In genomic region chr18:79704631-79705030, GRCh38 we compare ENCODE assay signal across 37 cellular contexts.
"Had no signal": no experiment of that assay in that cellular context is flagged by ENCODE, and none has a peak within 500 bp of the region (broad histone marks: within the 10 kb centered on the region; RNA-seq: fewer than 3 reads in every experiment).

No MANE protein-coding gene starts in this region.

- H3K27me3 Mint-ChIP-seq: activated naive CD4-positive, alpha-beta T cell treated with anti-CD3 and anti-CD28 coated beads, Interleukin-2, amount 10 ng/mL, durations not matched to agents 7 days and 5 days; activated naive CD4-positive, alpha-beta T cell treated with anti-CD3 and anti-CD28 coated beads, Interleukin-2, amount 50 U/mL, for 24 hours; activated naive CD8-positive, alpha-beta T cell; activated naive CD8-positive, alpha-beta T cell treated with anti-CD3 and anti-CD28 coated beads for 36 hours; activated naive CD8-positive, alpha-beta T cell treated with anti-CD3 and anti-CD28 coated beads, Interleukin-2, amount 10 ng/mL, durations not matched to agents 7 days and 5 days; activated naive CD8-positive, alpha-beta T cell treated with anti-CD3 and anti-CD28 coated beads, Interleukin-2, amount 50 U/mL, for 24 hours; activated T-cell treated with anti-CD3 and anti-CD28 coated beads, Interleukin-2, amount 50 U/mL, for 24 hours; activated T-helper 17 cell treated with anti-CD3 and anti-CD28 coated beads, Interleukin-2, amount 50 U/mL, for 72 hours; brain; central memory CD8-positive, alpha-beta T cell had no signal

- H3K27me3 ChIP-seq: adrenal gland, ascending aorta, body of pancreas, brain microvascular endothelial cell, breast epithelium, cardiac muscle cell had no signal

- H3K4me3 Mint-ChIP-seq: activated naive CD4-positive, alpha-beta T cell treated with anti-CD3 and anti-CD28 coated beads for 36 hours; activated naive CD4-positive, alpha-beta T cell treated with anti-CD3 and anti-CD28 coated beads, Interleukin-2, amount 10 ng/mL, durations not matched to agents 7 days and 5 days; activated naive CD4-positive, alpha-beta T cell treated with anti-CD3 and anti-CD28 coated beads, Interleukin-2, amount 50 U/mL, for 24 hours; activated naive CD8-positive, alpha-beta T cell; activated naive CD8-positive, alpha-beta T cell treated with anti-CD3 and anti-CD28 coated beads for 36 hours; activated naive CD8-positive, alpha-beta T cell treated with anti-CD3 and anti-CD28 coated beads, Interleukin-2, amount 10 ng/mL, durations not matched to agents 7 days and 5 days; activated naive CD8-positive, alpha-beta T cell treated with anti-CD3 and anti-CD28 coated beads, Interleukin-2, amount 50 U/mL, for 24 hours; activated T-cell treated with anti-CD3 and anti-CD28 coated beads, Interleukin-2, amount 50 U/mL, for 24 hours; activated T-cell treated with anti-CD3 and anti-CD28 coated beads, Interleukin-2, amount 50 U/mL, for 4 hours; activated T-cell treated with anti-CD3 and anti-CD28 coated beads, Interleukin-2, amount 50 U/mL, for 72 hours; activated T-helper 1 cell treated with anti-CD3 and anti-CD28 coated beads, Interleukin-12 subunit alpha, Interleukin-12 subunit beta, Interleukin-2, Interleukin-4 antibody, amounts not matched to agents 30 ng/mL and 10 ng/mL and 1 ng/mL, durations not matched to agents 14 hours and 24 hours and 36 hours; activated T-helper 17 cell treated with anti-CD3 and anti-CD28 coated beads, Interleukin-2, amount 50 U/mL, for 72 hours; brain; central memory CD8-positive, alpha-beta T cell had no signal

- H3K9me3 Mint-ChIP-seq: activated naive CD4-positive, alpha-beta T cell treated with anti-CD3 and anti-CD28 coated beads for 36 hours; activated naive CD4-positive, alpha-beta T cell treated with anti-CD3 and anti-CD28 coated beads, Interleukin-2, amount 10 ng/mL, durations not matched to agents 7 days and 5 days; activated naive CD4-positive, alpha-beta T cell treated with anti-CD3 and anti-CD28 coated beads, Interleukin-2, amount 50 U/mL, for 24 hours; activated naive CD4-positive, alpha-beta T cell treated with anti-CD3 and anti-CD28 coated beads, Interleukin-2, amount 50 U/mL, for 72 hours; activated naive CD8-positive, alpha-beta T cell treated with anti-CD3 and anti-CD28 coated beads for 36 hours; activated naive CD8-positive, alpha-beta T cell treated with anti-CD3 and anti-CD28 coated beads, Interleukin-2, amount 10 ng/mL, durations not matched to agents 7 days and 5 days; activated naive CD8-positive, alpha-beta T cell treated with anti-CD3 and anti-CD28 coated beads, Interleukin-2, amount 50 U/mL, for 24 hours; activated T-cell treated with anti-CD3 and anti-CD28 coated beads, Interleukin-2, amount 50 U/mL, for 24 hours; activated T-cell treated with anti-CD3 and anti-CD28 coated beads, Interleukin-2, amount 50 U/mL, for 4 hours; activated T-cell treated with anti-CD3 and anti-CD28 coated beads, Interleukin-2, amount 50 U/mL, for 72 hours; activated T-helper 1 cell treated with anti-CD3 and anti-CD28 coated beads, Interleukin-12 subunit alpha, Interleukin-12 subunit beta, Interleukin-2, Interleukin-4 antibody, amounts not matched to agents 30 ng/mL and 10 ng/mL and 1 ng/mL, durations not matched to agents 14 hours and 24 hours and 36 hours; activated T-helper 17 cell treated with anti-CD3 and anti-CD28 coated beads, Interleukin-2, amount 50 U/mL, for 72 hours; activated T-helper 2 cell treated with anti-CD3 and anti-CD28 coated beads, Interferon-gamma antibody, Interleukin-2, Interleukin-4, amounts not matched to agents 10 μg/mL and 5 μg/mL and 100 μg/mL, durations not matched to agents 14 hours and 24 hours and 36 hours; central memory CD8-positive, alpha-beta T cell had no signal

- H3K27ac ChIP-seq: adrenal gland, ascending aorta, body of pancreas, brain microvascular endothelial cell, breast epithelium, cardiac muscle cell had no signal

- DNase-seq: activated effector memory CD4-positive, alpha-beta T cell treated with anti-CD3 and anti-CD28 coated beads, Interleukin-2, amount 50 U/mL, for 16 hours; activated effector memory CD4-positive, alpha-beta T cell treated with Interleukin-2 at 50 U/mL for 16 hours; activated gamma-delta T cell; activated gamma-delta T cell treated with Interleukin-2 at 50 U/mL for 16 hours; activated naive CD4-positive, alpha-beta T cell; activated naive CD4-positive, alpha-beta T cell treated with anti-CD3 and anti-CD28 coated beads for 36 hours; activated naive CD4-positive, alpha-beta T cell treated with anti-CD3 and anti-CD28 coated beads, Interleukin-2, amount 10 ng/mL, durations not matched to agents 7 days and 5 days; activated naive CD4-positive, alpha-beta T cell treated with anti-CD3 and anti-CD28 coated beads, Interleukin-2, amount 50 U/mL, for 16 hours; activated naive CD4-positive, alpha-beta T cell treated with Interleukin-2 at 50 U/mL for 16 hours; activated naive CD8-positive, alpha-beta T cell treated with anti-CD3 and anti-CD28 coated beads for 36 hours; activated naive CD8-positive, alpha-beta T cell treated with anti-CD3 and anti-CD28 coated beads, Interleukin-2, amount 10 ng/mL, durations not matched to agents 7 days and 5 days; activated naive CD8-positive, alpha-beta T cell treated with anti-CD3 and anti-CD28 coated beads, Interleukin-2, amount 50 U/mL, for 24 hours; activated T-cell treated with anti-CD3 and anti-CD28 coated beads, Interleukin-2, amount 50 U/mL, for 1 hour; activated T-cell treated with anti-CD3 and anti-CD28 coated beads, Interleukin-2, amount 50 U/mL, for 24 hours; activated T-cell treated with anti-CD3 and anti-CD28 coated beads, Interleukin-2, amount 50 U/mL, for 4 hours; activated T-cell treated with anti-CD3 and anti-CD28 coated beads, Interleukin-2, amount 50 U/mL, for 48 hours; activated T-cell treated with anti-CD3 and anti-CD28 coated beads, Interleukin-2, amount 50 U/mL, for 72 hours; adrenal gland; amniotic stem cell; amygdala; anterior cingulate cortex; aorta; body of pancreas; brain microvascular endothelial cell; central memory CD4-positive, alpha-beta T cell; cerebellar nuclear complex had no signal

- H3K27ac Mint-ChIP-seq: activated naive CD4-positive, alpha-beta T cell treated with anti-CD3 and anti-CD28 coated beads for 36 hours; activated naive CD4-positive, alpha-beta T cell treated with anti-CD3 and anti-CD28 coated beads, Interleukin-2, amount 10 ng/mL, durations not matched to agents 7 days and 5 days; activated naive CD4-positive, alpha-beta T cell treated with anti-CD3 and anti-CD28 coated beads, Interleukin-2, amount 50 U/mL, for 24 hours; activated naive CD8-positive, alpha-beta T cell; activated naive CD8-positive, alpha-beta T cell treated with anti-CD3 and anti-CD28 coated beads for 36 hours; activated naive CD8-positive, alpha-beta T cell treated with anti-CD3 and anti-CD28 coated beads, Interleukin-2, amount 10 ng/mL, durations not matched to agents 7 days and 5 days; activated naive CD8-positive, alpha-beta T cell treated with anti-CD3 and anti-CD28 coated beads, Interleukin-2, amount 50 U/mL, for 24 hours; activated T-cell treated with anti-CD3 and anti-CD28 coated beads, Interleukin-2, amount 50 U/mL, for 24 hours; activated T-cell treated with anti-CD3 and anti-CD28 coated beads, Interleukin-2, amount 50 U/mL, for 72 hours; activated T-helper 1 cell treated with anti-CD3 and anti-CD28 coated beads, Interleukin-12 subunit alpha, Interleukin-12 subunit beta, Interleukin-2, Interleukin-4 antibody, amounts not matched to agents 30 ng/mL and 10 ng/mL and 1 ng/mL, durations not matched to agents 14 hours and 24 hours and 36 hours; activated T-helper 17 cell treated with anti-CD3 and anti-CD28 coated beads, Interleukin-2, amount 50 U/mL, for 72 hours; activated T-helper 2 cell treated with anti-CD3 and anti-CD28 coated beads, Interferon-gamma antibody, Interleukin-2, Interleukin-4, amounts not matched to agents 10 μg/mL and 5 μg/mL and 100 μg/mL, durations not matched to agents 14 hours and 24 hours and 36 hours; brain had no signal

- H3K9me3 ChIP-seq: adrenal gland, body of pancreas, breast epithelium had no signal

- H3K4me1 ChIP-seq: adrenal gland, ascending aorta, body of pancreas, breast epithelium had no signal

- H3K4me1 Mint-ChIP-seq: activated naive CD4-positive, alpha-beta T cell treated with anti-CD3 and anti-CD28 coated beads, Interleukin-2, amount 10 ng/mL, durations not matched to agents 7 days and 5 days; activated naive CD8-positive, alpha-beta T cell treated with anti-CD3 and anti-CD28 coated beads for 36 hours; brain had no signal

- H3K4me3 ChIP-seq: adrenal gland, ascending aorta, body of pancreas, breast epithelium, cardiac muscle cell had no signal

- ATAC-seq: activated naive CD8-positive, alpha-beta T cell treated with anti-CD3 and anti-CD28 coated beads, Interleukin-2, amount 50 U/mL, for 24 hours; activated T-cell treated with anti-CD3 and anti-CD28 coated beads, Interleukin-2, amount 50 U/mL, for 4 hours; activated T-cell treated with anti-CD3 and anti-CD28 coated beads, Interleukin-2, amount 50 U/mL, for 72 hours; activated T-helper 17 cell treated with anti-CD3 and anti-CD28 coated beads, Interleukin-2, amount 50 U/mL, for 72 hours; body of pancreas had no signal
